8 cellular contexts compared by ENCODE assay signal in genomic region chr1:236489710-236490377, GRCh38. TPM values are rescaled to one million over a fixed set of nuclear protein-coding genes. Genes with fewer than 3 reads are reported as not detected.
DNase-seq lines count a peak whose midpoint lies in the region; ATAC-seq, FAIRE-seq and TF ChIP-seq lines count a peak whose summit lies in the region.

No MANE protein-coding gene starts in this region.

- H2AFZ ChIP-seq in parathyroid adenoma = no peak overlapping the region

- no peak for ATAC-seq in GM19023 (IDR thresholded peaks at IDR 0.05; ENCODE audit: unreplicated experiment)
- no peak for ATAC-seq in GM19328 (IDR thresholded peaks at IDR 0.05; ENCODE audit: unreplicated experiment)

- H3K9ac ChIP-seq in parathyroid adenoma = no peak overlapping the region

- peaks cover 2% of the 10 kb centered on the region for H3K4me1 ChIP-seq in parathyroid adenoma

- no peaks in the 10 kb centered on the region for H3K9me3 ChIP-seq in parathyroid adenoma (ENCODE audit: control insufficient read depth, low read length)

- H3K4me2 ChIP-seq in parathyroid adenoma (ENCODE audit: low read length) = no peak overlapping the region

- TF ChIP-seq CTCF in fibroblast of villous mesenchyme (IDR thresholded peaks at IDR 0.05; ENCODE audit: insufficient read depth, low read depth, low read length) (peak; percentile 51), parathyroid adenoma (IDR thresholded peaks at IDR 0.05) (peak; percentile 48)

- DNase-seq in AML-193 (lab: John Stamatoyannopoulos, UW) (peak; percentile 42 to 48), GM12892 (ENCODE audit: insufficient read length) (no peak), M059J (ENCODE audit: low read depth) (peak; percentile 43), SW480 (ENCODE audit: low spot score) (peak; percentile 78), fibroblast of villous mesenchyme (ENCODE audit: low read depth) (peak; percentile 69)

- H3K4me3 ChIP-seq in fibroblast of villous mesenchyme (ENCODE audit: low read depth, low read length) (no peak overlapping the region), parathyroid adenoma (ENCODE audit: low read depth, low read length) (no peak overlapping the region)

- no peaks in the 10 kb centered on the region for H3K36me3 ChIP-seq in parathyroid adenoma (ENCODE audit: control insufficient read depth, insufficient read depth, low read length)

- no peaks in the 10 kb centered on the region for H3K79me2 ChIP-seq in parathyroid adenoma

- H3K27ac ChIP-seq in parathyroid adenoma = no peak overlapping the region

- FAIRE-seq in GM12892 (lab: Jason Lieb, UNC) = peak; percentile 44

- no peaks in the 10 kb centered on the region for H3K27me3 ChIP-seq in parathyroid adenoma (ENCODE audit: control insufficient read depth, insufficient read depth, low read length)

- TF ChIP-seq POLR2A in GM12892 (IDR thresholded peaks at IDR 0.05; ENCODE audit: low read depth, low read length) = no peak

RNA-seq across cellular contexts. Expression of gene LGALS8, which starts 33.9 kb away (rescaled TPM):
- polyA plus RNA-seq in GM12892 (2012; ENCODE audit: missing spikeins) = 51.8 TPM
- total RNA-seq in M059J (2014; rRNA removed; shearing (Covaris generic)) = 62.4 and 69.0 TPM in 2 replicates
- total RNA-seq in fibroblast of villous mesenchyme = 47.1 and 54.8 TPM in 2 replicates
